Comparison of ENCODE assay signal across 16 cellular contexts in genomic region chr14:71733210-71733883, GRCh38.
DNase-seq lines count a peak whose midpoint lies in the region; ATAC-seq and TF ChIP-seq lines count a peak whose summit lies in the region.
"Had no signal": no experiment of that assay in that cellular context is flagged by ENCODE, and none has a peak within 500 bp of the region (broad histone marks: within the 10 kb centered on the region; RNA-seq: fewer than 3 reads in every experiment).

No MANE protein-coding gene starts in this region.

- H3K4me3 ChIP-seq in AG09309 (ENCODE audit: control insufficient read depth, low read depth, low read length) (no peak overlapping the region), choroid plexus epithelial cell (ENCODE audit: low read depth, low read length) (no peak overlapping the region), mesendoderm (ENCODE audit: low read length) (no peak overlapping the region)
- H3K4me3 ChIP-seq: suprapubic skin had no signal

- WGBS in mesendoderm (ENCODE audit: extremely low coverage, insufficient coverage, low lambda C conversion rate), result no CpG with 5 or more reads among the region's 6 CpGs

- no peak overlapping the region for H3K56ac ChIP-seq in mesendoderm (ENCODE audit: low read length)

- no peaks in the 10 kb centered on the region for H3K4me1 ChIP-seq in mesendoderm (ENCODE audit: control insufficient read depth, low read depth, low read length)
- H3K4me1 ChIP-seq: suprapubic skin had no signal

- H3K79me2 ChIP-seq in mesendoderm (ENCODE audit: control insufficient read depth, insufficient read depth, low read length), result no peaks in the 10 kb centered on the region

- TF ChIP-seq CTCF in AG09309 (IDR thresholded peaks at IDR 0.05; ENCODE audit: control insufficient read depth, insufficient read depth, low read depth, low read length, missing control alignments) (no peak), choroid plexus epithelial cell (conservative IDR thresholded peaks at IDR 0.05; ENCODE audit: low read depth, low read length) (peak; percentile 2)

- H3K4me2 ChIP-seq in mesendoderm (ENCODE audit: low read length), result no peak overlapping the region

- no peak overlapping the region for H4K5ac ChIP-seq in mesendoderm (ENCODE audit: low read length)

- TF ChIP-seq POLR2A in erythroblast (IDR thresholded peaks at IDR 0.05; ENCODE audit: low read length), result no peak

- peaks cover 10% of the 10 kb centered on the region for H3K36me3 ChIP-seq in mesendoderm (ENCODE audit: control insufficient read depth, insufficient read depth, low read length)

- no peaks in the 10 kb centered on the region for H3K79me1 ChIP-seq in mesendoderm (ENCODE audit: low read length)

- H3K27me3 ChIP-seq in mesendoderm (ENCODE audit: insufficient read depth, low read length, poor library complexity), result no peaks in the 10 kb centered on the region
- H3K27me3 ChIP-seq: esophagus muscularis mucosa, suprapubic skin had no signal

- no peak overlapping the region for H4K8ac ChIP-seq in mesendoderm (ENCODE audit: low read depth, low read length)

- H3K18ac ChIP-seq in mesendoderm (ENCODE audit: low read length), result no peak overlapping the region

- H3K27ac ChIP-seq in mesendoderm (ENCODE audit: low read depth, low read length), result no peak overlapping the region
- H3K27ac ChIP-seq: esophagus muscularis mucosa, suprapubic skin had no signal

- H3K9ac ChIP-seq in mesendoderm (ENCODE audit: low read length), result no peak overlapping the region

- no peak overlapping the region for H2AK5ac ChIP-seq in mesendoderm (ENCODE audit: low read length)

- ATAC-seq in GM18873 (IDR thresholded peaks at IDR 0.05; ENCODE audit: low FRiP score, unreplicated experiment), result no peak
- ATAC-seq in esophagus mucosa, result no peak
- ATAC-seq: natural killer cell treated with Interleukin-12 subunit alpha and Interleukin-12 subunit beta and Interleukin-15 and Interleukin-18, amount 100 ng/mL, for 72 hours; WTC11 had no signal

- no peak overlapping the region for H3K4ac ChIP-seq in mesendoderm (ENCODE audit: low read depth, low read length)

- no peak overlapping the region for H3K23ac ChIP-seq in mesendoderm (ENCODE audit: low read length)

- peak; percentile 46 for DNase-seq in AG09309 (ENCODE audit: low read depth)
- DNase-seq in M059J (ENCODE audit: low read depth), result peak; percentile 54
- DNase-seq in choroid plexus epithelial cell (ENCODE audit: low read depth), result peak; percentile 76
- peak; percentile 24 for DNase-seq in mesendoderm
- no peak for DNase-seq in erythroblast (lab: John Stamatoyannopoulos, UW)
- no peak for DNase-seq in A172 (ENCODE audit: low spot score)
- DNase-seq: Calu3, NCI-H1930, NCI-H774, T-helper 1 cell had no signal

- no peak overlapping the region for H2BK120ac ChIP-seq in mesendoderm (ENCODE audit: low read depth, low read length)

- H2BK5ac ChIP-seq in mesendoderm (ENCODE audit: low read length), result no peak overlapping the region

- H2BK15ac ChIP-seq in mesendoderm (replicated peaks; ENCODE audit: low read depth), result no peak overlapping the region

Comparison
In these comparisons a context has a peak if more than half of its experiments do, and no peak if none do; other contexts are left out.
1. DNase-seq: peak in AG09309 (single experiment), M059J (single experiment), choroid plexus epithelial cell (single experiment) and mesendoderm (single experiment); none in erythroblast (0 of 2) and A172 (single experiment).